In the genomic region with DNA sequence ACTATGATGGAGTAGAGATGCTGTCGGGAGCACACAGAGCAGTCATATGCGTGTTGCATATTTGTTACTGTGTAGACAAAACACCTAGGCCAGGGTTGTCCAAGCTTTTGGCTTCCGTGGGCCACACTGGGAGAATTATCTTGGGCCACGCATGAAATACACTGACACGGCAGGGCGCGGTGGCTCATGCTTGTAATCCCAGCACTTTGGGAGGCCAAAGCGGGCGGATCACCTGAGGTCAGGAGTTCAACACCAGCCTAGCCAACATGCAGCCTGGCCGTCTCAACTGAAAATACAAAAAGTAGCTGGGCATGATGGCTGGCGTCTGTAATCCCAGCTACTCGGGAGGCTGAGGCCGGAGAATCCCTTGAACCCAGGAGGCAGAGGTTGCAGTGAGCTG, we compare ENCODE assay signal across 12 cellular contexts. TPM values are rescaled to one million over a fixed set of nuclear protein-coding genes. Genes with fewer than 3 reads are reported as not detected.
A peak's percentile ranks its signal among the peaks of the same experiment; 100 is the strongest.
DNase-seq lines count a peak whose midpoint lies in the region; ATAC-seq and TF ChIP-seq lines count a peak whose summit lies in the region.
"Not testable (repeated sequence)": the region's sequence is repeated elsewhere in the genome, so short reads cannot be mapped to it uniquely, and the experiment has no call there.
"Had no signal": no experiment of that assay in that cellular context is flagged by ENCODE, and none has a peak within 500 bp of the region (broad histone marks: within the 10 kb centered on the region; RNA-seq: fewer than 3 reads in every experiment).

No MANE protein-coding gene starts in this region.

- H3K4me3 Mint-ChIP-seq in CD4-positive, alpha-beta memory T cell = peak overlapping the region in 7 of 8 donors; percentile 73 to 87 (median 85)
- peak overlapping the region; percentile 72 for H3K4me3 Mint-ChIP-seq in T-helper 17 cell
- H3K4me3 Mint-ChIP-seq in activated CD4-positive, alpha-beta memory T cell treated with anti-CD3 and anti-CD28 coated beads for 36 hours = peak overlapping the region; percentile 74
- peak overlapping the region; percentile 45 for H3K4me3 Mint-ChIP-seq in activated T-cell treated with anti-CD3 and anti-CD28 coated beads, Interleukin-2, amount 50 U/mL, for 4 hours
- peak overlapping the region; percentile 55 for H3K4me3 Mint-ChIP-seq in activated naive CD4-positive, alpha-beta T cell treated with anti-CD3 and anti-CD28 coated beads, Interleukin-2, amount 10 ng/mL, durations not matched to agents 7 days and 5 days
- not testable (repeated sequence) for H3K4me3 Mint-ChIP-seq in chondrocyte (ENCODE audit: unreplicated experiment); type B pancreatic cell

- H3K27me3 ChIP-seq in CD4-positive, alpha-beta memory T cell (ENCODE audit: insufficient read depth, low read length); sigmoid colon: not testable (repeated sequence)

- H3K36me3 Mint-ChIP-seq in CD4-positive, alpha-beta memory T cell; T-helper 17 cell (ENCODE audit: low read depth); chondrocyte (ENCODE audit: low read depth); type B pancreatic cell: not testable (repeated sequence)
- peaks cover 75% of the 10 kb centered on the region for H3K36me3 Mint-ChIP-seq in activated CD4-positive, alpha-beta memory T cell treated with anti-CD3 and anti-CD28 coated beads for 36 hours
- H3K36me3 Mint-ChIP-seq in activated T-cell treated with anti-CD3 and anti-CD28 coated beads, Interleukin-2, amount 50 U/mL, for 4 hours (ENCODE audit: insufficient read depth) = peaks cover 27% of the 10 kb centered on the region
- peaks cover 15% of the 10 kb centered on the region for H3K36me3 Mint-ChIP-seq in activated naive CD4-positive, alpha-beta T cell treated with anti-CD3 and anti-CD28 coated beads, Interleukin-2, amount 10 ng/mL, durations not matched to agents 7 days and 5 days

- not testable (repeated sequence) for H3K27me3 Mint-ChIP-seq in CD4-positive, alpha-beta memory T cell; T-helper 17 cell; activated CD4-positive, alpha-beta memory T cell treated with anti-CD3 and anti-CD28 coated beads for 36 hours; activated T-cell treated with anti-CD3 and anti-CD28 coated beads, Interleukin-2, amount 50 U/mL, for 4 hours (ENCODE audit: low read depth); activated naive CD4-positive, alpha-beta T cell treated with anti-CD3 and anti-CD28 coated beads, Interleukin-2, amount 10 ng/mL, durations not matched to agents 7 days and 5 days; chondrocyte (ENCODE audit: low read depth); type B pancreatic cell

- peaks cover 89% of the 10 kb centered on the region for H3K4me1 ChIP-seq in CD4-positive, alpha-beta memory T cell (ENCODE audit: insufficient read depth, low read length)
- H3K4me1 ChIP-seq in sigmoid colon = not testable (repeated sequence)

- intact Hi-C loops in CD4-positive, alpha-beta memory T cell (cut with micrococcal nuclease); activated CD4-positive, alpha-beta memory T cell treated with anti-CD3 and anti-CD28 coated beads for 36 hours (cut with micrococcal nuclease); sigmoid colon (cut with DNase I): not testable (repeated sequence)

- H3K9me3 Mint-ChIP-seq in CD4-positive, alpha-beta memory T cell; activated CD4-positive, alpha-beta memory T cell treated with anti-CD3 and anti-CD28 coated beads for 36 hours; activated T-cell treated with anti-CD3 and anti-CD28 coated beads, Interleukin-2, amount 50 U/mL, for 4 hours; activated naive CD4-positive, alpha-beta T cell treated with anti-CD3 and anti-CD28 coated beads, Interleukin-2, amount 10 ng/mL, durations not matched to agents 7 days and 5 days; chondrocyte (ENCODE audit: low read depth); type B pancreatic cell: not testable (repeated sequence)

- H3K9me3 ChIP-seq in CD4-positive, alpha-beta memory T cell (ENCODE audit: control insufficient read depth in 1 of 2, low read length in 2 of 2); T-helper 17 cell (ENCODE audit: control insufficient read depth, low read length, poor library complexity, severe bottlenecking); sigmoid colon: not testable (repeated sequence)

- not testable (repeated sequence) for TF ChIP-seq POLR2A in sigmoid colon (IDR thresholded peaks at IDR 0.05)

- WGBS in sigmoid colon, 2 donors = 94% methylated on average over 13 of the region's 13 CpGs

- TF ChIP-seq CTCF in chondrocyte (IDR thresholded peaks at IDR 0.05); sigmoid colon (IDR thresholded peaks at IDR 0.05); type B pancreatic cell (conservative IDR thresholded peaks at IDR 0.05): not testable (repeated sequence)

- not testable (repeated sequence) for DNase-seq in CD4-positive, alpha-beta memory T cell; T-helper 17 cell; activated CD4-positive, alpha-beta memory T cell treated with anti-CD3 and anti-CD28 coated beads for 36 hours; activated T-cell treated with anti-CD3 and anti-CD28 coated beads, Interleukin-2, amount 50 U/mL, for 4 hours; activated naive CD4-positive, alpha-beta T cell treated with anti-CD3 and anti-CD28 coated beads, Interleukin-2, amount 10 ng/mL, durations not matched to agents 7 days and 5 days
- DNase-seq in chondrocyte (ENCODE audit: low spot score) (peak; percentile 40), sigmoid colon (peak; percentile 29), type B pancreatic cell (ENCODE audit: extremely low spot score, unreplicated experiment) (peak; percentile 44)

- H3K4me1 Mint-ChIP-seq in CD4-positive, alpha-beta memory T cell = peaks cover 60 to 96% (median 76%) of the 10 kb centered on the region in 4 donors
- H3K4me1 Mint-ChIP-seq in T-helper 17 cell (peaks cover 58% of the 10 kb centered on the region), chondrocyte (ENCODE audit: low read depth) (peaks cover 12% of the 10 kb centered on the region), type B pancreatic cell (ENCODE audit: unreplicated experiment) (peaks cover 28% of the 10 kb centered on the region)
- H3K4me1 Mint-ChIP-seq in activated CD4-positive, alpha-beta memory T cell treated with anti-CD3 and anti-CD28 coated beads for 36 hours (ENCODE audit: low read depth) = peaks cover 93% of the 10 kb centered on the region
- peaks cover 84% of the 10 kb centered on the region for H3K4me1 Mint-ChIP-seq in activated T-cell treated with anti-CD3 and anti-CD28 coated beads, Interleukin-2, amount 50 U/mL, for 4 hours (ENCODE audit: low read depth)
- peaks cover 90% of the 10 kb centered on the region for H3K4me1 Mint-ChIP-seq in activated naive CD4-positive, alpha-beta T cell treated with anti-CD3 and anti-CD28 coated beads, Interleukin-2, amount 10 ng/mL, durations not matched to agents 7 days and 5 days

- TF ChIP-seq EP300 in sigmoid colon (IDR thresholded peaks at IDR 0.05) = not testable (repeated sequence)

- H3K27ac Mint-ChIP-seq in CD4-positive, alpha-beta memory T cell = peak overlapping the region; percentile 75 to 97 (median 94)
- H3K27ac Mint-ChIP-seq in T-helper 17 cell = peak overlapping the region; percentile 98
- H3K27ac Mint-ChIP-seq in activated CD4-positive, alpha-beta memory T cell treated with anti-CD3 and anti-CD28 coated beads for 36 hours = peak overlapping the region; percentile 99
- peak overlapping the region; percentile 90 for H3K27ac Mint-ChIP-seq in activated naive CD4-positive, alpha-beta T cell treated with anti-CD3 and anti-CD28 coated beads, Interleukin-2, amount 10 ng/mL, durations not matched to agents 7 days and 5 days
- H3K27ac Mint-ChIP-seq in chondrocyte (ENCODE audit: unreplicated experiment); type B pancreatic cell: not testable (repeated sequence)

- CTCF ChIA-PET in CD4-positive, alpha-beta memory T cell (lab: Charles Lee; ENCODE audit: partially characterized antibody) = interaction anchor here (0.8 to 3.9 kb wide), 11 partner anchors 12 to 94 kb away, joined by 3 to 16 read pairs (median 5); a partner anchor contains a TSS
- CTCF ChIA-PET in activated CD4-positive, alpha-beta memory T cell treated with anti-CD3 and anti-CD28 coated beads for 36 hours (lab: Charles Lee) = interaction anchor here (0.8 to 2.3 kb wide), 7 partner anchors 11 to 69 kb away, joined by 3 to 7 read pairs (median 5); no protein-coding TSS in a partner anchor
- CTCF ChIA-PET in activated naive CD4-positive, alpha-beta T cell treated with anti-CD3 and anti-CD28 coated beads, Interleukin-2, amount 10 ng/mL, durations not matched to agents 7 days and 5 days (lab: Charles Lee) = interaction anchor here (1.0 to 2.4 kb wide), 3 partner anchors 10 to 25 kb away, joined by 3 to 9 read pairs (median 5); no protein-coding TSS in a partner anchor

- POLR2A ChIA-PET in CD4-positive, alpha-beta memory T cell (lab: Charles Lee; ENCODE audit: partially characterized antibody) = interaction anchor here (1.0 to 26.1 kb wide), 15 partner anchors 13 to 153 kb away, joined by 3 to 1022 read pairs (median 11); a partner anchor contains a TSS
- POLR2A ChIA-PET in activated CD4-positive, alpha-beta memory T cell treated with anti-CD3 and anti-CD28 coated beads for 36 hours (lab: Charles Lee) = interaction anchor here (1.1 to 7.4 kb wide), 11 partner anchors 10 to 94 kb away, joined by 3 to 54 read pairs (median 14); a partner anchor contains a TSS

- H3K4me3 ChIP-seq in CD4-positive, alpha-beta memory T cell (ENCODE audit: low read length in 2 of 2) = peak overlapping the region in 1 of 2 donors; percentile 1
- H3K4me3 ChIP-seq in sigmoid colon = not testable (repeated sequence)

- H3K36me3 ChIP-seq in CD4-positive, alpha-beta memory T cell (ENCODE audit: insufficient read depth, low read length); sigmoid colon: not testable (repeated sequence)

- ATAC-seq in T-helper 17 cell; activated T-cell treated with anti-CD3 and anti-CD28 coated beads, Interleukin-2, amount 50 U/mL, for 4 hours: not testable (repeated sequence)

- H3K27ac ChIP-seq in CD4-positive, alpha-beta memory T cell (ENCODE audit: low read depth, low read length) = peak overlapping the region; percentile 57
- H3K27ac ChIP-seq in sigmoid colon = not testable (repeated sequence)

RNA-seq across cellular contexts. Expression of a gene that starts 37.1 kb away (rescaled TPM):
- 100 to 1,000 TPM; 283 to 289 TPM for total RNA-seq in CD4-positive, alpha-beta memory T cell
- 100 to 1,000 TPM; 170 to 323 TPM for polyA plus RNA-seq in CD4-positive, alpha-beta memory T cell
- total RNA-seq in T-helper 17 cell = 100 to 1,000 TPM; 310 to 362 TPM
- total RNA-seq in activated CD4-positive, alpha-beta memory T cell treated with anti-CD3 and anti-CD28 coated beads for 36 hours = 100 to 1,000 TPM; 302 to 306 TPM
- total RNA-seq in activated T-cell treated with anti-CD3 and anti-CD28 coated beads, Interleukin-2, amount 50 U/mL, for 4 hours = 100 to 1,000 TPM; 318 to 420 (median 359) TPM
- total RNA-seq in chondrocyte = not detected in 3 replicates
- total RNA-seq in sigmoid colon = under 1 TPM in 2 of 4 donors, not detected in 2; 0.54 to 0.55 TPM
- 10 to 100 TPM in 1 of 3 donors, under 1 TPM in 2; 0.23 to 12.3 (median 0.60) TPM for polyA plus RNA-seq in sigmoid colon
- total RNA-seq in type B pancreatic cell (ENCODE audit: low replicate concordance) = not detected in 2 replicates
- total RNA-seq: A172, GM23338, MCF 10A had no signal
- polyA plus RNA-seq: AG04450, GM23338 had no signal

Comparison
In these comparisons a context has a peak if more than half of its experiments do, and no peak if none do; other contexts are left out.
1. RNA of a gene that starts 37.1 kb away (total RNA-seq): 310 to 362 TPM in T-helper 17 cell, 318 to 420 TPM in activated T-cell treated with anti-CD3 and anti-CD28 coated beads, Interleukin-2, amount 50 U/mL, for 4 hours, 302 to 306 TPM in activated CD4-positive, alpha-beta memory T cell treated with anti-CD3 and anti-CD28 coated beads for 36 hours and 283 to 289 TPM in CD4-positive, alpha-beta memory T cell; 0.54 to 0.55 TPM in sigmoid colon, not detected in chondrocyte and not detected in type B pancreatic cell; every median in the first group is over 100 times any median in the second.